1 cellular context compared by ENCODE assay signal in the genomic region with DNA sequence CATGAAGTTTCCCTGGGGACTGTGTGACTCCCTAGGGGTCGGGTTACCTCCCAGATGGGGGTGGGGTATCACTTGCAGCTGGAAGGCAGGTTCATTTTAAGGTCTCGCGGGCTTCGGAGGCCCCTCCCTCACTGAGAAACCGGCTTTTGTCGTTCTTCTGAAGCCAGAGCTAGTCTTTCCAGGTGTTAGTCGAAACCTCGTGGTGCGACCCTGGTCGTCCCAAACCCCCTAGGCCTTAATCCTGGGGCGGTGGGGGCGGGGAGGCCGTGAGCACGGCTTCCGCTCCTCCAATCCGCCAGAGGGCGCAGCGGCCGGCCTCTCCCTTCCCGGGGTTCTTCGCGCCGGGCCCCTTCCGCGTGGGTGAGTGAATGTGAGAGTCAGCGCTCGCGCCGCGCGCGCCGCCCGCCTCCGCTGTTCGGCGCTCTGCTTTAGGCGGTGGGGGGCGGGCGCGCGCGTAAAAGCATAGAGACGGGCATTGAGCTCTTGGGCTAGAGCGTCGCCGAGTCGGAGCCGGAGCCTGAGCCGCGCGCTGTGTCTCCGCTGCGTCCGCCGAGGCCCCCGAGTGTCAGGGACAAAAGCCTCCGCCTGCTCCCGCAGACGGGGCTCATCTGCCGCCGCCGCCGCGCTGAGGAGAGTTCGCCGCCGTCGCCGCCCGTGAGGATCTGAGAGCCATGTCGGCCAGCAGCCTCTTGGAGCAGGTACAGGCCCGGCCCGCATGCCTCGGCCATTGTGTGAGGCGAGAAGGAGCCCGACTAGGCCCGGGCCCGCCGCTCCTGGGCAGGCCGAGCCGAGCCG.
A peak's percentile ranks its signal among the peaks of the same experiment; 100 is the strongest.
TF ChIP-seq lines count a peak whose summit lies in the region.

A gene (plus strand): TSS at position 491 of the 795 bp plus-strand sequence. CDS start 181 bp downstream, at position 672.

TF ChIP-seq in HepG2, 621 proteins besides CTCF, POLR2A, EP300 and RAD21 (continued from another document and continues in another):
- TF ChIP-seq, protein P1, sequence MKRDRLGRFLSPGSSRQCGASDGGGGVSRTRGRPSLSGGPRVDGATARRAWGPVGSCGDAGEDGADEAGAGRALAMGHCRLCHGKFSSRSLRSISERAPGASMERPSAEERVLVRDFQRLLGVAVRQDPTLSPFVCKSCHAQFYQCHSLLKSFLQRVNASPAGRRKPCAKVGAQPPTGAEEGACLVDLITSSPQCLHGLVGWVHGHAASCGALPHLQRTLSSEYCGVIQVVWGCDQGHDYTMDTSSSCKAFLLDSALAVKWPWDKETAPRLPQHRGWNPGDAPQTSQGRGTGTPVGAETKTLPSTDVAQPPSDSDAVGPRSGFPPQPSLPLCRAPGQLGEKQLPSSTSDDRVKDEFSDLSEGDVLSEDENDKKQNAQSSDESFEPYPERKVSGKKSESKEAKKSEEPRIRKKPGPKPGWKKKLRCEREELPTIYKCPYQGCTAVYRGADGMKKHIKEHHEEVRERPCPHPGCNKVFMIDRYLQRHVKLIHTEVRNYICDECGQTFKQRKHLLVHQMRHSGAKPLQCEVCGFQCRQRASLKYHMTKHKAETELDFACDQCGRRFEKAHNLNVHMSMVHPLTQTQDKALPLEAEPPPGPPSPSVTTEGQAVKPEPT (CRISPR knock-in tag; IDR thresholded peaks at IDR 0.05; ENCODE audit: low read depth), result peak; percentile 83; the same call in 1 of the 2 replicates
- no peak; the same call in 1 of the 2 replicates for TF ChIP-seq HNF4A (CRISPR knock-in tag; IDR thresholded peaks at IDR 0.05)
- peak; percentile 63; the same call in 1 of the 2 replicates for TF ChIP-seq CREM (IDR thresholded peaks at IDR 0.05)
- TF ChIP-seq CREM (CRISPR knock-in tag; IDR thresholded peaks at IDR 0.05), result no peak
- TF ChIP-seq SP4 (CRISPR knock-in tag; IDR thresholded peaks at IDR 0.05), result peak; percentile 71; the same call in 1 of the 2 replicates
- TF ChIP-seq ZSCAN30 (CRISPR knock-in tag; IDR thresholded peaks at IDR 0.05), result peak; percentile 20; the same call in 1 of the 2 replicates
- peak; percentile 96 for TF ChIP-seq SAP130 (CRISPR knock-in tag; IDR thresholded peaks at IDR 0.05; ENCODE audit: low read depth)
- TF ChIP-seq KDM4B (CRISPR knock-in tag; IDR thresholded peaks at IDR 0.05), result peak; percentile 52; the same call in 1 of the 2 replicates
- peak; percentile 54; the same call in 1 of the 2 replicates for TF ChIP-seq HNRNPUL1 (IDR thresholded peaks at IDR 0.05; ENCODE audit: low read depth, low read length)
- peak; percentile 68; the same call in 1 of the 2 replicates for TF ChIP-seq ZSCAN31 (CRISPR knock-in tag; IDR thresholded peaks at IDR 0.05; ENCODE audit: low read depth)
- TF ChIP-seq NR1H2 (CRISPR knock-in tag; IDR thresholded peaks at IDR 0.05; ENCODE audit: borderline replicate concordance, low read depth), result peak; percentile 13; the same call in 1 of the 2 replicates
- TF ChIP-seq DPF2 (CRISPR knock-in tag; IDR thresholded peaks at IDR 0.05; ENCODE audit: borderline replicate concordance, low read depth), result no peak
- TF ChIP-seq NFYC (CRISPR knock-in tag; IDR thresholded peaks at IDR 0.05), result 0 out of 2 replicates have a peak, but pooled peaks have one; percentile 28
- TF ChIP-seq ATF7 (IDR thresholded peaks at IDR 0.05), result no peak
- peak; percentile 63; the same call in 1 of the 2 replicates for TF ChIP-seq ATF7 (CRISPR knock-in tag; IDR thresholded peaks at IDR 0.05)
- no peak for TF ChIP-seq BHLHE40 (IDR thresholded peaks at IDR 0.05; ENCODE audit: low read length)
- 0 out of 2 replicates have a peak, but pooled peaks have one; percentile 21 for TF ChIP-seq ARHGAP35 (CRISPR knock-in tag; IDR thresholded peaks at IDR 0.05; ENCODE audit: borderline replicate concordance)
- TF ChIP-seq ZNF383 (CRISPR knock-in tag; IDR thresholded peaks at IDR 0.05; ENCODE audit: borderline replicate concordance), result peak; percentile 96; the same call in 1 of the 2 replicates
- peak; percentile 81; the same call in 1 of the 2 replicates for TF ChIP-seq ZNF136 (CRISPR knock-in tag; IDR thresholded peaks at IDR 0.05; ENCODE audit: low read depth)
- TF ChIP-seq, protein P2, sequence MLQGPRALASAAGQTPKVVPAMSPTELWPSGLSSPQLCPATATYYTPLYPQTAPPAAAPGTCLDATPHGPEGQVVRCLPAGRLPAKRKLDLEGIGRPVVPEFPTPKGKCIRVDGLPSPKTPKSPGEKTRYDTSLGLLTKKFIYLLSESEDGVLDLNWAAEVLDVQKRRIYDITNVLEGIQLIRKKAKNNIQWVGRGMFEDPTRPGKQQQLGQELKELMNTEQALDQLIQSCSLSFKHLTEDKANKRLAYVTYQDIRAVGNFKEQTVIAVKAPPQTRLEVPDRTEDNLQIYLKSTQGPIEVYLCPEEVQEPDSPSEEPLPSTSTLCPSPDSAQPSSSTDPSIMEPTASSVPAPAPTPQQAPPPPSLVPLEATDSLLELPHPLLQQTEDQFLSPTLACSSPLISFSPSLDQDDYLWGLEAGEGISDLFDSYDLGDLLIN (CRISPR knock-in tag; IDR thresholded peaks at IDR 0.05; ENCODE audit: borderline replicate concordance), result no peak
- TF ChIP-seq ZFX (CRISPR knock-in tag; IDR thresholded peaks at IDR 0.05; ENCODE audit: low read depth), result peak; percentile 98
- TF ChIP-seq HNRNPL (IDR thresholded peaks at IDR 0.05; ENCODE audit: low read depth, low read length), result no peak
- TF ChIP-seq FOXJ3 (CRISPR knock-in tag; IDR thresholded peaks at IDR 0.05; ENCODE audit: borderline replicate concordance), result peak; percentile 32; the same call in 1 of the 2 replicates
- TF ChIP-seq KLF13 (CRISPR knock-in tag; IDR thresholded peaks at IDR 0.05), result no peak
- 0 out of 2 replicates have a peak, but pooled peaks have one; percentile 38 for TF ChIP-seq ZNF678 (CRISPR knock-in tag; IDR thresholded peaks at IDR 0.05)
- TF ChIP-seq, protein P3, sequence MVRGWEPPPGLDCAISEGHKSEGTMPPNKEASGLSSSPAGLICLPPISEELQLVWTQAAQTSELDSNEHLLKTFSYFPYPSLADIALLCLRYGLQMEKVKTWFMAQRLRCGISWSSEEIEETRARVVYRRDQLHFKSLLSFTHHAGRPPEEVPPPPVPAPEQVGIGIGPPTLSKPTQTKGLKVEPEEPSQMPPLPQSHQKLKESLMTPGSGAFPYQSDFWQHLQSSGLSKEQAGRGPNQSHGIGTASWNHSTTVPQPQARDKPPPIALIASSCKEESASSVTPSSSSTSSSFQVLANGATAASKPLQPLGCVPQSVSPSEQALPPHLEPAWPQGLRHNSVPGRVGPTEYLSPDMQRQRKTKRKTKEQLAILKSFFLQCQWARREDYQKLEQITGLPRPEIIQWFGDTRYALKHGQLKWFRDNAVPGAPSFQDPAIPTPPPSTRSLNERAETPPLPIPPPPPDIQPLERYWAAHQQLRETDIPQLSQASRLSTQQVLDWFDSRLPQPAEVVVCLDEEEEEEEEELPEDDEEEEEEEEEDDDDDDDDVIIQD (CRISPR knock-in tag; IDR thresholded peaks at IDR 0.05; ENCODE audit: low read depth), result peak; percentile 71; the same call in 1 of the 2 replicates
- no peak for TF ChIP-seq ZNF382 (CRISPR knock-in tag; IDR thresholded peaks at IDR 0.05; ENCODE audit: borderline replicate concordance)
- TF ChIP-seq NR2F2 (IDR thresholded peaks at IDR 0.05; ENCODE audit: borderline replicate concordance, low read depth), result 0 out of 2 replicates have a peak, but pooled peaks have one; percentile 10
- no peak for TF ChIP-seq CEBPB (IDR thresholded peaks at IDR 0.05; ENCODE audit: borderline replicate concordance, low read depth, low read length)
- TF ChIP-seq ZNF577 (CRISPR knock-in tag; IDR thresholded peaks at IDR 0.05; ENCODE audit: borderline replicate concordance, low read depth), result no peak
- peak; percentile 82 for TF ChIP-seq ZBTB7B (CRISPR knock-in tag; IDR thresholded peaks at IDR 0.05)
- TF ChIP-seq ERF (CRISPR knock-in tag; IDR thresholded peaks at IDR 0.05), result 0 out of 2 replicates have a peak, but pooled peaks have one; percentile 76
- TF ChIP-seq, protein P4, sequence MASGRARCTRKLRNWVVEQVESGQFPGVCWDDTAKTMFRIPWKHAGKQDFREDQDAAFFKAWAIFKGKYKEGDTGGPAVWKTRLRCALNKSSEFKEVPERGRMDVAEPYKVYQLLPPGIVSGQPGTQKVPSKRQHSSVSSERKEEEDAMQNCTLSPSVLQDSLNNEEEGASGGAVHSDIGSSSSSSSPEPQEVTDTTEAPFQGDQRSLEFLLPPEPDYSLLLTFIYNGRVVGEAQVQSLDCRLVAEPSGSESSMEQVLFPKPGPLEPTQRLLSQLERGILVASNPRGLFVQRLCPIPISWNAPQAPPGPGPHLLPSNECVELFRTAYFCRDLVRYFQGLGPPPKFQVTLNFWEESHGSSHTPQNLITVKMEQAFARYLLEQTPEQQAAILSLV (CRISPR knock-in tag; IDR thresholded peaks at IDR 0.05; ENCODE audit: borderline replicate concordance), result peak; percentile 43
- 0 out of 2 replicates have a peak, but pooled peaks have one; percentile 35 for TF ChIP-seq ZNF598 (CRISPR knock-in tag; IDR thresholded peaks at IDR 0.05; ENCODE audit: borderline replicate concordance)
- peak; percentile 85 for TF ChIP-seq ZNF747 (CRISPR knock-in tag; IDR thresholded peaks at IDR 0.05; ENCODE audit: borderline replicate concordance)
- TF ChIP-seq XBP1 (CRISPR knock-in tag; IDR thresholded peaks at IDR 0.05), result no peak
- TF ChIP-seq, protein P5, sequence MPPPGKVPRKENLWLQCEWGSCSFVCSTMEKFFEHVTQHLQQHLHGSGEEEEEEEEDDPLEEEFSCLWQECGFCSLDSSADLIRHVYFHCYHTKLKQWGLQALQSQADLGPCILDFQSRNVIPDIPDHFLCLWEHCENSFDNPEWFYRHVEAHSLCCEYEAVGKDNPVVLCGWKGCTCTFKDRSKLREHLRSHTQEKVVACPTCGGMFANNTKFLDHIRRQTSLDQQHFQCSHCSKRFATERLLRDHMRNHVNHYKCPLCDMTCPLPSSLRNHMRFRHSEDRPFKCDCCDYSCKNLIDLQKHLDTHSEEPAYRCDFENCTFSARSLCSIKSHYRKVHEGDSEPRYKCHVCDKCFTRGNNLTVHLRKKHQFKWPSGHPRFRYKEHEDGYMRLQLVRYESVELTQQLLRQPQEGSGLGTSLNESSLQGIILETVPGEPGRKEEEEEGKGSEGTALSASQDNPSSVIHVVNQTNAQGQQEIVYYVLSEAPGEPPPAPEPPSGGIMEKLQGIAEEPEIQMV (CRISPR knock-in tag; IDR thresholded peaks at IDR 0.05; ENCODE audit: low read depth), result peak; percentile 97
- TF ChIP-seq, protein P6, sequence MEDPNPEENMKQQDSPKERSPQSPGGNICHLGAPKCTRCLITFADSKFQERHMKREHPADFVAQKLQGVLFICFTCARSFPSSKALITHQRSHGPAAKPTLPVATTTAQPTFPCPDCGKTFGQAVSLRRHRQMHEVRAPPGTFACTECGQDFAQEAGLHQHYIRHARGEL (CRISPR knock-in tag; IDR thresholded peaks at IDR 0.05), result no peak
- peak; percentile 58 for TF ChIP-seq CREB1 (IDR thresholded peaks at IDR 0.05)
- TF ChIP-seq CREB1 (CRISPR knock-in tag; IDR thresholded peaks at IDR 0.05), result peak; percentile 68
- TF ChIP-seq CHD2 (IDR thresholded peaks at IDR 0.05; ENCODE audit: low read depth, low read length), result peak; percentile 83
- TF ChIP-seq POLR2G (IDR thresholded peaks at IDR 0.05; ENCODE audit: low read depth, low read length), result peak; percentile 68
- TF ChIP-seq ISL2 (CRISPR knock-in tag; IDR thresholded peaks at IDR 0.05), result peak; percentile 80
- TF ChIP-seq, protein P7, sequence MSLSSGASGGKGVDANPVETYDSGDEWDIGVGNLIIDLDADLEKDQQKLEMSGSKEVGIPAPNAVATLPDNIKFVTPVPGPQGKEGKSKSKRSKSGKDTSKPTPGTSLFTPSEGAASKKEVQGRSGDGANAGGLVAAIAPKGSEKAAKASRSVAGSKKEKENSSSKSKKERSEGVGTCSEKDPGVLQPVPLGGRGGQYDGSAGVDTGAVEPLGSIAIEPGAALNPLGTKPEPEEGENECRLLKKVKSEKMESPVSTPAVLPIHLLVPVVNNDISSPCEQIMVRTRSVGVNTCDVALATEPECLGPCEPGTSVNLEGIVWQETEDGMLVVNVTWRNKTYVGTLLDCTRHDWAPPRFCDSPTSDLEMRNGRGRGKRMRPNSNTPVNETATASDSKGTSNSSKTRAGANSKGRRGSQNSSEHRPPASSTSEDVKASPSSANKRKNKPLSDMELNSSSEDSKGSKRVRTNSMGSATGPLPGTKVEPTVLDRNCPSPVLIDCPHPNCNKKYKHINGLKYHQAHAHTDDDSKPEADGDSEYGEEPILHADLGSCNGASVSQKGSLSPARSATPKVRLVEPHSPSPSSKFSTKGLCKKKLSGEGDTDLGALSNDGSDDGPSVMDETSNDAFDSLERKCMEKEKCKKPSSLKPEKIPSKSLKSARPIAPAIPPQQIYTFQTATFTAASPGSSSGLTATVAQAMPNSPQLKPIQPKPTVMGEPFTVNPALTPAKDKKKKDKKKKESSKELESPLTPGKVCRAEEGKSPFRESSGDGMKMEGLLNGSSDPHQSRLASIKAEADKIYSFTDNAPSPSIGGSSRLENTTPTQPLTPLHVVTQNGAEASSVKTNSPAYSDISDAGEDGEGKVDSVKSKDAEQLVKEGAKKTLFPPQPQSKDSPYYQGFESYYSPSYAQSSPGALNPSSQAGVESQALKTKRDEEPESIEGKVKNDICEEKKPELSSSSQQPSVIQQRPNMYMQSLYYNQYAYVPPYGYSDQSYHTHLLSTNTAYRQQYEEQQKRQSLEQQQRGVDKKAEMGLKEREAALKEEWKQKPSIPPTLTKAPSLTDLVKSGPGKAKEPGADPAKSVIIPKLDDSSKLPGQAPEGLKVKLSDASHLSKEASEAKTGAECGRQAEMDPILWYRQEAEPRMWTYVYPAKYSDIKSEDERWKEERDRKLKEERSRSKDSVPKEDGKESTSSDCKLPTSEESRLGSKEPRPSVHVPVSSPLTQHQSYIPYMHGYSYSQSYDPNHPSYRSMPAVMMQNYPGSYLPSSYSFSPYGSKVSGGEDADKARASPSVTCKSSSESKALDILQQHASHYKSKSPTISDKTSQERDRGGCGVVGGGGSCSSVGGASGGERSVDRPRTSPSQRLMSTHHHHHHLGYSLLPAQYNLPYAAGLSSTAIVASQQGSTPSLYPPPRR (CRISPR knock-in tag; IDR thresholded peaks at IDR 0.05; ENCODE audit: borderline replicate concordance), result peak; percentile 73
- TF ChIP-seq, protein P8, sequence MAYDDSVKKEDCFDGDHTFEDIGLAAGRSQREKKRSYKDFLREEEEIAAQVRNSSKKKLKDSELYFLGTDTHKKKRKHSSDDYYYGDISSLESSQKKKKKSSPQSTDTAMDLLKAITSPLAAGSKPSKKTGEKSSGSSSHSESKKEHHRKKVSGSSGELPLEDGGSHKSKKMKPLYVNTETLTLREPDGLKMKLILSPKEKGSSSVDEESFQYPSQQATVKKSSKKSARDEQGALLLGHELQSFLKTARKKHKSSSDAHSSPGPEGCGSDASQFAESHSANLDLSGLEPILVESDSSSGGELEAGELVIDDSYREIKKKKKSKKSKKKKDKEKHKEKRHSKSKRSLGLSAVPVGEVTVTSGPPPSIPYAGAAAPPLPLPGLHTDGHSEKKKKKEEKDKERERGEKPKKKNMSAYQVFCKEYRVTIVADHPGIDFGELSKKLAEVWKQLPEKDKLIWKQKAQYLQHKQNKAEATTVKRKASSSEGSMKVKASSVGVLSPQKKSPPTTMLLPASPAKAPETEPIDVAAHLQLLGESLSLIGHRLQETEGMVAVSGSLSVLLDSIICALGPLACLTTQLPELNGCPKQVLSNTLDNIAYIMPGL (CRISPR knock-in tag; IDR thresholded peaks at IDR 0.05; ENCODE audit: borderline replicate concordance in 1 of 2, low read depth in 1 of 2), result peak; percentile 92 to 94
- no peak for TF ChIP-seq NPAS2 (CRISPR knock-in tag; IDR thresholded peaks at IDR 0.05; ENCODE audit: borderline replicate concordance)
- TF ChIP-seq SAFB2 (CRISPR knock-in tag; IDR thresholded peaks at IDR 0.05; ENCODE audit: borderline replicate concordance, low read depth), result peak; percentile 74; the same call in 1 of the 2 replicates
- TF ChIP-seq ZNF841 (CRISPR knock-in tag; IDR thresholded peaks at IDR 0.05; ENCODE audit: borderline replicate concordance), result no peak; the same call in 1 of the 2 replicates
- TF ChIP-seq MEF2D (CRISPR knock-in tag; IDR thresholded peaks at IDR 0.05), result peak; percentile 66; the same call in 1 of the 2 replicates
